Comparison of ENCODE assay signal across 10 cellular contexts in the genomic region with DNA sequence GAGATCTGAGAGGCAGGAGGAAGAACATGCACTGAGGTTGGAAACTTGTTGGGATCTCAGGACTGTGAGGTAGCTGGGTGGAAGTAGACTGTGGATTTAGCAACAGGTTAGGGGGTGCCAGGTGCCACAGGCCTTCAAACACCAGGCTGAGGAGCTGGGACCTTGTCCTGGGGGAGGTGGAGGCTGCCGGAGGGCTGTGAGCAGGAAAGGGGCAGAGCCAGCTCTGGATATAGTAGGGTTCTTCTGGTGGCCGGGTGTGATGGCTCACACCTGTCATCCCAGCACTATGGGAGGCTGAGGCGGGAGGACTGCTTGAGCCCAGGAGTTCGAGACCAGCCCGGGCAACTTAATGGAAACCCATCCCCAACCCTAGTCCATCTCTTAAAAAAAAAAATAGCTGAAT. TPM values are rescaled to one million over a fixed set of nuclear protein-coding genes. Genes with fewer than 3 reads are reported as not detected.
DNase-seq lines count a peak whose midpoint lies in the region; ATAC-seq and TF ChIP-seq lines count a peak whose summit lies in the region.
"Had no signal": no experiment of that assay in that cellular context is flagged by ENCODE, and none has a peak within 500 bp of the region (broad histone marks: within the 10 kb centered on the region; RNA-seq: fewer than 3 reads in every experiment).

No MANE protein-coding gene starts in this region.

- no peaks in the 10 kb centered on the region for H3K9me3 ChIP-seq in ascending aorta
- H3K9me3 ChIP-seq in testis: no peaks in the 10 kb centered on the region
- H3K9me3 ChIP-seq: BLaER1 had no signal

- peak overlapping the region; percentile 82 to 93 for H3K4me3 Mint-ChIP-seq in activated T-cell treated with anti-CD3 and anti-CD28 coated beads, Interleukin-2, amount 50 U/mL, for 72 hours
- H3K4me3 Mint-ChIP-seq in memory B cell: peak overlapping the region; percentile 98

- intact Hi-C loops in ascending aorta (cut with DNase I): loop anchor here (2.0 kb wide), 2 partner anchors 59 kb away; no protein-coding TSS in a partner anchor
- intact Hi-C loops in testis (cut with DNase I; ENCODE audit: low total_unique reads): no loop called here

- no peak for DNase-seq in activated T-cell treated with anti-CD3 and anti-CD28 coated beads, Interleukin-2, amount 50 U/mL, for 72 hours
- no peak for DNase-seq in activated T-cell treated with anti-CD3 and anti-CD28 coated beads, Interleukin-2, amount 50 U/mL, for 48 hours
- no peak for DNase-seq in ascending aorta (ENCODE audit: low spot score in 2 of 2)
- no peak for DNase-seq in memory B cell (ENCODE audit: low spot score in 2 of 2)
- DNase-seq in testis: no peak
- DNase-seq in globus pallidus (ENCODE audit: low spot score): no peak
- DNase-seq in NCI-H526 (lab: John Stamatoyannopoulos, UW): no peak
- no peak for DNase-seq in GM13976 (ENCODE audit: low spot score)

- no peaks in the 10 kb centered on the region for H3K27me3 Mint-ChIP-seq in activated T-cell treated with anti-CD3 and anti-CD28 coated beads, Interleukin-2, amount 50 U/mL, for 72 hours (ENCODE audit: low read depth)
- H3K27me3 Mint-ChIP-seq in memory B cell: no peaks in the 10 kb centered on the region

- no peak for TF ChIP-seq POLR2A in testis (IDR thresholded peaks at IDR 0.05)

- H3K27me3 ChIP-seq in ascending aorta (no peaks in the 10 kb centered on the region), testis (no peaks in the 10 kb centered on the region)
- H3K27me3 ChIP-seq: BLaER1 had no signal

- H3K9me3 Mint-ChIP-seq in activated T-cell treated with anti-CD3 and anti-CD28 coated beads, Interleukin-2, amount 50 U/mL, for 72 hours: no peaks in the 10 kb centered on the region
- H3K9me3 Mint-ChIP-seq in memory B cell: no peaks in the 10 kb centered on the region

- peaks cover 11 to 14% of the 10 kb centered on the region in 2 donors for H3K36me3 ChIP-seq in ascending aorta
- no peaks in the 10 kb centered on the region for H3K36me3 ChIP-seq in testis (ENCODE audit: low read depth, missing control alignments)

- H3K4me3 ChIP-seq in ascending aorta: peak overlapping the region; percentile 71 to 80
- H3K4me3 ChIP-seq in testis: peak overlapping the region; percentile 59 to 68
- H3K4me3 ChIP-seq: BLaER1 had no signal

- ATAC-seq in activated T-cell treated with anti-CD3 and anti-CD28 coated beads, Interleukin-2, amount 50 U/mL, for 72 hours (replicated peaks in 1 of 2): no peak
- no peak for ATAC-seq in memory B cell (ENCODE audit: low read depth)

- H3K27ac Mint-ChIP-seq in activated T-cell treated with anti-CD3 and anti-CD28 coated beads, Interleukin-2, amount 50 U/mL, for 72 hours: no peak overlapping the region
- peak overlapping the region; percentile 96 for H3K27ac Mint-ChIP-seq in memory B cell

- H3K4me1 Mint-ChIP-seq in activated T-cell treated with anti-CD3 and anti-CD28 coated beads, Interleukin-2, amount 50 U/mL, for 72 hours (ENCODE audit: low read depth): peaks cover 51% of the 10 kb centered on the region
- H3K4me1 Mint-ChIP-seq in memory B cell: peaks cover 32% of the 10 kb centered on the region

- H3K27ac ChIP-seq in ascending aorta: peak overlapping the region; percentile 77
- H3K27ac ChIP-seq in testis: peak overlapping the region; percentile 71 to 88
- H3K27ac ChIP-seq: BLaER1 had no signal

- in situ Hi-C loops in GM13976 (cut with MboI; ENCODE audit: low sequenced_read_pairs, unreplicated experiment): no loop called here

- WGBS in testis, 2 donors: 88 to 100% methylated on average over 3 to 5 of the region's 5 CpGs

- TF ChIP-seq CTCF in ascending aorta (IDR thresholded peaks at IDR 0.05): no peak
- no peak for TF ChIP-seq CTCF in testis (IDR thresholded peaks at IDR 0.05)
- TF ChIP-seq CTCF in GM13976 (IDR thresholded peaks at IDR 0.05; ENCODE audit: borderline replicate concordance, control extremely low read depth, extremely low read depth, insufficient read depth, missing control alignments): no peak

- H3K4me1 ChIP-seq in ascending aorta: peaks cover 6 to 19% of the 10 kb centered on the region in 2 donors
- H3K4me1 ChIP-seq in testis: peaks cover 30% of the 10 kb centered on the region

- H3K36me3 Mint-ChIP-seq in activated T-cell treated with anti-CD3 and anti-CD28 coated beads, Interleukin-2, amount 50 U/mL, for 72 hours (ENCODE audit: insufficient read depth in 2 of 2): peaks cover 3 to 4% of the 10 kb centered on the region in 2 donors
- H3K36me3 Mint-ChIP-seq in memory B cell: peaks cover 3% of the 10 kb centered on the region

RNA-seq across cellular contexts. Expression of a gene that starts 3.1 kb away (rescaled TPM):
- 10 to 100 TPM; 24.7 to 37.3 TPM for total RNA-seq in activated T-cell treated with anti-CD3 and anti-CD28 coated beads, Interleukin-2, amount 50 U/mL, for 72 hours
- 22.1 TPM for total RNA-seq in ascending aorta
- total RNA-seq in testis: 100 to 1,000 TPM in 1 of 2 donors, 10 to 100 TPM in 1; 56.0 to 101 TPM
- polyA plus RNA-seq in testis (ENCODE audit: insufficient read depth, low read depth, low replicate concordance): 98.0 TPM

RNA-seq across cellular contexts. Expression of a gene that starts 8.1 kb away (rescaled TPM):
- total RNA-seq in activated T-cell treated with anti-CD3 and anti-CD28 coated beads, Interleukin-2, amount 50 U/mL, for 72 hours: 10 to 100 TPM; 47.0 to 50.2 TPM
- total RNA-seq in ascending aorta (54.0 TPM), testis (100 to 1,000 TPM; 244 to 246 TPM)
- polyA plus RNA-seq in testis (ENCODE audit: insufficient read depth, low read depth, low replicate concordance): 156 TPM

RNA-seq across cellular contexts. Expression of a gene that starts 41.0 kb away (rescaled TPM):
- 10 to 100 TPM; 63.8 to 73.3 TPM for total RNA-seq in activated T-cell treated with anti-CD3 and anti-CD28 coated beads, Interleukin-2, amount 50 U/mL, for 72 hours
- 163 TPM for total RNA-seq in ascending aorta
- 100 to 1,000 TPM; 257 to 260 TPM for total RNA-seq in testis
- polyA plus RNA-seq in testis (ENCODE audit: insufficient read depth, low read depth, low replicate concordance): 235 TPM

RNA-seq across cellular contexts. Expression of a gene that starts 43.2 kb away (rescaled TPM):
- 10 to 100 TPM; 74.5 to 75.8 TPM for total RNA-seq in activated T-cell treated with anti-CD3 and anti-CD28 coated beads, Interleukin-2, amount 50 U/mL, for 72 hours
- total RNA-seq in ascending aorta (249 TPM), testis (100 to 1,000 TPM; 301 to 358 TPM)
- polyA plus RNA-seq in testis (ENCODE audit: insufficient read depth, low read depth, low replicate concordance): 226 TPM

RNA-seq across cellular contexts. Expression of a gene that starts 46.9 kb away (rescaled TPM):
- 1 to 10 TPM in 1 of 2 donors, under 1 TPM in 1; 0.19 to 2.4 TPM for total RNA-seq in activated T-cell treated with anti-CD3 and anti-CD28 coated beads, Interleukin-2, amount 50 U/mL, for 72 hours
- total RNA-seq in ascending aorta (not detected), testis (100 to 1,000 TPM in 1 of 2 donors, 10 to 100 TPM in 1; 65.3 to 101 TPM)
- polyA plus RNA-seq in testis (ENCODE audit: insufficient read depth, low read depth, low replicate concordance): 137 TPM
- total RNA-seq: dermis microvascular lymphatic vessel endothelial cell had no signal
